In the genomic region with DNA sequence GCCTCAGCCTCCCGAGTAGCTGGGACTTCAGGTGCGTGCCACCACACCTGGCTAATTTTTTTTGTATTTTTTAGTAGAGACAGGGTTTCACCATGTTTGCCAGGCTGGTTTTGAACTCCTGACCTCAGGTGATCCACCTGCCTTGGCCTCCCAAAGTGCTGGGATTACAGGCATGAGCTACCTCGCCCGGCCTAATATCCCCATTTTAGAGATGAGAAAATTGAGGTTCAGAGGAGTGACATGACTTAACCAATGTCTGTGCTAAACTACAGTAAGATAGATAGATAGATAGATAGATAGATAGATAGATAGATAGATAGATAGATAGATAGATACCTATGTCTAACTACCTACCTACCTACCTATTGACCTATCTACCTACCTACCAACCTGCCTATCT, we compare ENCODE assay signal across 2 cellular contexts. TPM values are rescaled to one million over a fixed set of nuclear protein-coding genes. Genes with fewer than 3 reads are reported as not detected.
"Had no signal": no experiment of that assay in that cellular context is flagged by ENCODE, and none has a peak within 500 bp of the region (broad histone marks: within the 10 kb centered on the region; RNA-seq: fewer than 3 reads in every experiment).

No MANE protein-coding gene starts in this region.

RNA-seq across cellular contexts. Expression of gene PTGES, which starts 23.3 kb away (rescaled TPM):
- total RNA-seq: endothelial cell of umbilical vein; natural killer cell treated with Interleukin-12 subunit alpha and Interleukin-12 subunit beta and Interleukin-15 and Interleukin-18, amount 100 ng/mL, for 72 hours had no signal
- polyA plus RNA-seq: endothelial cell of umbilical vein had no signal
